ENCODE assay signal across 8 cellular contexts in genomic region chr17:22600904-22601303, GRCh38.
A peak's percentile ranks its signal among the peaks of the same experiment; 100 is the strongest.
DNase-seq lines count a peak whose midpoint lies in the region.
"Not testable (repeated sequence)": the region's sequence is repeated elsewhere in the genome, so short reads cannot be mapped to it uniquely, and the experiment has no call there.

No MANE protein-coding gene starts in this region.

- peak; percentile 2 for DNase-seq in DMS153 treated with DMSO at 0.1 percent for 48 hours (lab: John Stamatoyannopoulos, UW; ENCODE audit: unreplicated experiment)
- peak; percentile 53 for DNase-seq in HT-29 (ENCODE audit: low spot score)
- peak; percentile 1 for DNase-seq in NCI-H1105 treated with DMSO at 0.1 percent for 48 hours (lab: John Stamatoyannopoulos, UW)
- DNase-seq in NCI-H748 (lab: John Stamatoyannopoulos, UW; ENCODE audit: unreplicated experiment) = peak; percentile 71
- DNase-seq in SK-N-MC (ENCODE audit: low read depth, low spot score) = peak; percentile 2
- DNase-seq in dedifferentiated amniotic fluid mesenchymal stem cell (ENCODE audit: extremely low spot score) = peak; percentile 26
- DNase-seq in iPS DF 6.9 (ENCODE audit: low read depth, low spot score) = peak; percentile 0
- DNase-seq in superior temporal gyrus (ENCODE audit: extremely low spot score) = peak; percentile 63

- not testable (repeated sequence) for H3K4me3 ChIP-seq in SK-N-MC; iPS DF 6.9 (ENCODE audit: low read length)

- H3K27me3 ChIP-seq in iPS DF 6.9 (ENCODE audit: control insufficient read depth, insufficient read depth, low read length) = not testable (repeated sequence)

- not testable (repeated sequence) for H3K27ac ChIP-seq in SK-N-MC; iPS DF 6.9 (ENCODE audit: low read length)

- H3K36me3 ChIP-seq in SK-N-MC (ENCODE audit: insufficient read depth, low read length); iPS DF 6.9 (ENCODE audit: control insufficient read depth, insufficient read depth, low read length): not testable (repeated sequence)

- H3K4me1 ChIP-seq in iPS DF 6.9 (ENCODE audit: control insufficient read depth, insufficient read depth, low read length) = not testable (repeated sequence)

- not testable (repeated sequence) for H3K9me3 ChIP-seq in SK-N-MC (ENCODE audit: low read depth, low read length); iPS DF 6.9 (ENCODE audit: control insufficient read depth, insufficient read depth, low read length)

- H3K9ac ChIP-seq in SK-N-MC (ENCODE audit: insufficient read length) = not testable (repeated sequence)

- no CpG with 5 or more reads among the region's 2 CpGs for WGBS in iPS DF 6.9 (ENCODE audit: insufficient coverage, insufficient read length)

Comparison
In these comparisons a context has a peak if more than half of its experiments do, and no peak if none do; other contexts are left out.
1. DNase-seq: peak in every context shown above with its lines; median percentile 71 in NCI-H748; 63 in superior temporal gyrus; 53 in HT-29; 26 in dedifferentiated amniotic fluid mesenchymal stem cell; 2 in DMS153 treated with DMSO at 0.1 percent for 48 hours; 2 in SK-N-MC; 1 in NCI-H1105 treated with DMSO at 0.1 percent for 48 hours; 0 in iPS DF 6.9.